12 cellular contexts compared by ENCODE assay signal in genomic region chr15:80061581-80061980, GRCh38. TPM values are rescaled to one million over a fixed set of nuclear protein-coding genes. Genes with fewer than 3 reads are reported as not detected.
DNase-seq lines count a peak whose midpoint lies in the region; ATAC-seq, FAIRE-seq and TF ChIP-seq lines count a peak whose summit lies in the region.
"Had no signal": no experiment of that assay in that cellular context is flagged by ENCODE, and none has a peak within 500 bp of the region (broad histone marks: within the 10 kb centered on the region; RNA-seq: fewer than 3 reads in every experiment).

No MANE protein-coding gene starts in this region.

- H3K4me1 Mint-ChIP-seq in Caco-2 (ENCODE audit: low read depth, unreplicated experiment) (peaks cover 17% of the 10 kb centered on the region), nephron progenitor cell (peaks cover 32% of the 10 kb centered on the region)

- intact Hi-C loops in Caco-2 (cut with micrococcal nuclease; ENCODE audit: unreplicated experiment) (no loop called here), colonic mucosa (cut with DNase I) (loop anchor here (10.0 kb wide), 1 partner anchor 93 kb away; the partner anchor contains the start of gene FAH), mucosa of descending colon (cut with DNase I, micrococcal nuclease) (no loop called here)

- H3K4me1 ChIP-seq in Caco-2: peaks cover 8% of the 10 kb centered on the region; the same call in 1 of the 2 replicates
- H3K4me1 ChIP-seq in Loucy (ENCODE audit: insufficient read depth, low read length, poor library complexity, severe bottlenecking): peaks cover 48% of the 10 kb centered on the region
- peaks cover 9% of the 10 kb centered on the region for H3K4me1 ChIP-seq in colonic mucosa
- no peaks in the 10 kb centered on the region for H3K4me1 ChIP-seq in small intestine (ENCODE audit: control insufficient read depth in 2 of 2, insufficient read depth in 1 of 2, low read depth in 1 of 2, low read length in 1 of 2)
- peaks cover 28% of the 10 kb centered on the region for H3K4me1 ChIP-seq in mucosa of descending colon (ENCODE audit: low read depth)
- H3K4me1 ChIP-seq: prostate gland had no signal

- H3K4me3 ChIP-seq in Caco-2 (ENCODE audit: low read depth, low read length): peak overlapping the region; percentile 67; the same call in 1 of the 2 replicates
- peak overlapping the region; percentile 81 for H3K4me3 ChIP-seq in Loucy (ENCODE audit: low read length, poor library complexity, severe bottlenecking)
- peak overlapping the region; percentile 85 for H3K4me3 ChIP-seq in colonic mucosa
- H3K4me3 ChIP-seq in small intestine (ENCODE audit: low read depth in 1 of 2, low read length in 2 of 2): no peak overlapping the region
- no peak overlapping the region for H3K4me3 ChIP-seq in mucosa of descending colon

- no peaks in the 10 kb centered on the region for H3K27me3 ChIP-seq in Caco-2 (replicated peaks; ENCODE audit: control insufficient read depth, insufficient read depth, low read length)
- H3K27me3 ChIP-seq in Loucy (ENCODE audit: insufficient read depth, low read length, poor library complexity, severe bottlenecking): no peaks in the 10 kb centered on the region
- H3K27me3 ChIP-seq in colonic mucosa: no peaks in the 10 kb centered on the region
- no peaks in the 10 kb centered on the region for H3K27me3 ChIP-seq in small intestine (ENCODE audit: control insufficient read depth in 2 of 2, insufficient read depth in 2 of 2, low read length in 2 of 2)
- H3K27me3 ChIP-seq: tibial artery had no signal

- no peaks in the 10 kb centered on the region for H3K9me2 ChIP-seq in Loucy (replicated peaks; ENCODE audit: low read depth, low read length)

- no peak for FAIRE-seq in small intestine (lab: Jason Lieb, UNC)

- H4K20me1 ChIP-seq in Loucy (ENCODE audit: insufficient read depth, low read length, poor library complexity, severe bottlenecking): peaks cover 49% of the 10 kb centered on the region

- H3K36me3 ChIP-seq in Caco-2 (ENCODE audit: control insufficient read depth, insufficient read depth, low read length) (no peaks in the 10 kb centered on the region), Loucy (ENCODE audit: insufficient read depth, low read length) (no peaks in the 10 kb centered on the region), colonic mucosa (no peaks in the 10 kb centered on the region), small intestine (ENCODE audit: control insufficient read depth in 2 of 2, insufficient read depth in 2 of 2, low read length in 2 of 2) (no peaks in the 10 kb centered on the region), mucosa of descending colon (ENCODE audit: low read depth) (peaks cover 3% of the 10 kb centered on the region)
- H3K36me3 ChIP-seq: prostate gland, tibial artery had no signal

- TSS peak; percentile 29 for BruUV-seq in Caco-2 (replicated peaks; lab: Mats Ljungman, UMichigan)

- no peak for ATAC-seq in mucosa of descending colon

- WGBS in small intestine, 3 donors: 13 to 36% (median 15%) methylated on average over 5 of the region's 5 CpGs

- no peak for TF ChIP-seq CTCF in Caco-2 (IDR thresholded peaks at IDR 0.05; ENCODE audit: insufficient read depth in 1 of 2, low read depth in 1 of 2, low read length in 1 of 2, severe bottlenecking in 1 of 2, unreplicated experiment in 1 of 2)
- TF ChIP-seq CTCF in Loucy (conservative IDR thresholded peaks at IDR 0.05; ENCODE audit: low read length): no peak
- no peak for TF ChIP-seq CTCF in colonic mucosa (IDR thresholded peaks at IDR 0.05)
- TF ChIP-seq CTCF in nephron progenitor cell (IDR thresholded peaks at IDR 0.05): no peak
- TF ChIP-seq CTCF in mucosa of descending colon (IDR thresholded peaks at IDR 0.05): no peak

- H3K27ac ChIP-seq in colonic mucosa (no peak overlapping the region), small intestine (ENCODE audit: low read depth in 1 of 2, low read length in 1 of 2) (no peak overlapping the region)
- H3K27ac ChIP-seq: prostate gland, tibial artery had no signal

- POLR2A ChIA-PET in Caco-2 (lab: Charles Lee): no interaction called here

- H3K9ac ChIP-seq in Loucy (ENCODE audit: low read depth, low read length, poor library complexity, severe bottlenecking) (peak overlapping the region; percentile 71), colonic mucosa (ENCODE audit: low read depth in 2 of 2, low read length in 2 of 2) (peak overlapping the region in 1 of 2 donors; percentile 29)

- H3K36me3 Mint-ChIP-seq in Caco-2 (ENCODE audit: insufficient read depth, unreplicated experiment) (peaks cover 8% of the 10 kb centered on the region), nephron progenitor cell (ENCODE audit: low read depth) (peaks cover 7% of the 10 kb centered on the region)

- H3K79me2 ChIP-seq in Loucy (ENCODE audit: insufficient read depth, low read length): peaks cover 65% of the 10 kb centered on the region

- DNase-seq in Caco-2 (no peak), colonic mucosa (no peak), nephron progenitor cell (no peak), SKM-1 treated with dmso at 0.1 percent for 144 hours (lab: John Stamatoyannopoulos, UW; ENCODE audit: unreplicated experiment) (no peak), small intestine (no peak), mucosa of descending colon (no peak), EL (no peak)
- DNase-seq: activated CD4-positive, alpha-beta T cell treated with anti-CD3 and anti-CD28 coated beads for 1 hour; NCI-H1930; tibial artery had no signal

- peaks cover 4% of the 10 kb centered on the region; the same call in 1 of the 2 replicates for H3F3A ChIP-seq in Loucy (ENCODE audit: low read depth)

- H3K4me2 ChIP-seq in Loucy (ENCODE audit: low read depth, low read length, poor library complexity, severe bottlenecking): peak overlapping the region; percentile 98

- no peaks in the 10 kb centered on the region for H3K9me3 ChIP-seq in Caco-2
- no peaks in the 10 kb centered on the region for H3K9me3 ChIP-seq in Loucy (ENCODE audit: insufficient read depth, low read depth, low read length)
- H3K9me3 ChIP-seq in colonic mucosa: no peaks in the 10 kb centered on the region
- no peaks in the 10 kb centered on the region for H3K9me3 ChIP-seq in small intestine (ENCODE audit: control insufficient read depth, low read depth)
- H3K9me3 ChIP-seq in mucosa of descending colon: no peaks in the 10 kb centered on the region
- H3K9me3 ChIP-seq: prostate gland, tibial artery had no signal

- H3K27ac Mint-ChIP-seq in Caco-2 (ENCODE audit: unreplicated experiment) (no peak overlapping the region), nephron progenitor cell (no peak overlapping the region)

- H3K27me3 Mint-ChIP-seq in Caco-2 (ENCODE audit: insufficient read depth, unreplicated experiment) (no peaks in the 10 kb centered on the region), nephron progenitor cell (ENCODE audit: low read depth, poor library complexity) (peaks cover 19% of the 10 kb centered on the region)

- CTCF ChIA-PET in Caco-2 (lab: Charles Lee): interaction anchor here (0.8 kb wide), 1 partner anchor 111 kb away, joined by 3 read pairs; no protein-coding TSS in a partner anchor

- no peaks in the 10 kb centered on the region for H3K9me3 Mint-ChIP-seq in Caco-2 (ENCODE audit: unreplicated experiment)
- H3K9me3 Mint-ChIP-seq in nephron progenitor cell: peaks cover 6% of the 10 kb centered on the region

- peak overlapping the region; percentile 75 for H3K4me3 Mint-ChIP-seq in Caco-2 (ENCODE audit: unreplicated experiment)
- H3K4me3 Mint-ChIP-seq in nephron progenitor cell: peak overlapping the region; percentile 89

- H2AFZ ChIP-seq in Loucy (ENCODE audit: low read length): no peak overlapping the region

RNA-seq across cellular contexts. Expression of gene ZFAND6, which starts 2.1 kb away (rescaled TPM):
- total RNA-seq in Caco-2 (2022) (40.5 and 44.7 TPM in 2 replicates), colonic mucosa (10 to 100 TPM; 56.0 to 82.4 TPM), mucosa of descending colon (10 to 100 TPM; 73.0 to 83.3 (median 76.5) TPM)
- polyA plus RNA-seq in small intestine: 10 to 100 TPM; 66.9 to 97.3 (median 90.5) TPM

Comparison
In these comparisons a context has a peak if more than half of its experiments do, and no peak if none do; other contexts are left out.
1. H3K4me3 ChIP-seq: peak in Caco-2 (single experiment), Loucy (single experiment) and colonic mucosa (single experiment); none in small intestine (0 of 2) and mucosa of descending colon (single experiment).